In genomic region chr5:156326718-156327259, GRCh38 we compare ENCODE assay signal across 11 cellular contexts. TPM values are rescaled to one million over a fixed set of nuclear protein-coding genes. Genes with fewer than 3 reads are reported as not detected.
DNase-seq lines count a peak whose midpoint lies in the region; ATAC-seq, FAIRE-seq and TF ChIP-seq lines count a peak whose summit lies in the region.
"Had no signal": no experiment of that assay in that cellular context is flagged by ENCODE, and none has a peak within 500 bp of the region (broad histone marks: within the 10 kb centered on the region; RNA-seq: fewer than 3 reads in every experiment).

Gene SGCD (plus strand): TSS chr5:156327164.

- TF ChIP-seq CTCF in bronchial epithelial cell (IDR thresholded peaks at IDR 0.05; ENCODE audit: insufficient read depth, low read length, severe bottlenecking) = no peak

- FAIRE-seq in bronchial epithelial cell (lab: Jason Lieb, UNC) (no peak), RCC 7860 (lab: Jason Lieb, UNC) (no peak)
- FAIRE-seq: GM12878 had no signal

- ATAC-seq in HG03565 (IDR thresholded peaks at IDR 0.05; ENCODE audit: unreplicated experiment) = no peak
- ATAC-seq in activated naive CD4-positive, alpha-beta T cell treated with anti-CD3 and anti-CD28 coated beads, Interleukin-2, amount 50 U/mL, for 72 hours = no peak
- ATAC-seq: GM12878 had no signal

- DNase-seq in GM04504 (ENCODE audit: low read depth) = peak; percentile 92
- peak; percentile 1 for DNase-seq in bronchial epithelial cell (ENCODE audit: low read depth)
- DNase-seq in iPS-NIHi7 (ENCODE audit: extremely low spot score) = peak; percentile 12
- peak; percentile 69 for DNase-seq in skeletal muscle cell (ENCODE audit: low read depth)
- no peak for DNase-seq in MV-4-11 (lab: John Stamatoyannopoulos, UW)
- no peak for DNase-seq in RCC 7860 (ENCODE audit: low spot score)
- DNase-seq in activated naive CD4-positive, alpha-beta T cell treated with anti-CD3 and anti-CD28 coated beads, Interleukin-2, amount 50 U/mL, for 72 hours (ENCODE audit: low spot score in 2 of 2) = no peak
- DNase-seq: activated naive CD8-positive, alpha-beta T cell treated with anti-CD3 and anti-CD28 coated beads for 36 hours; NCI-H1092 treated with DMSO at 0.1 percent for 48 hours had no signal

- H3K27ac Mint-ChIP-seq in activated naive CD4-positive, alpha-beta T cell treated with anti-CD3 and anti-CD28 coated beads, Interleukin-2, amount 50 U/mL, for 72 hours = no peak within 1 kb of the TSS
- H3K27ac Mint-ChIP-seq: activated naive CD8-positive, alpha-beta T cell treated with anti-CD3 and anti-CD28 coated beads for 36 hours had no signal

- no peaks in the 10 kb centered on the region for H3K36me3 ChIP-seq in bronchial epithelial cell (ENCODE audit: control insufficient read depth, insufficient read depth, low read length)

- H3K36me3 Mint-ChIP-seq in activated naive CD4-positive, alpha-beta T cell treated with anti-CD3 and anti-CD28 coated beads, Interleukin-2, amount 50 U/mL, for 72 hours = no peaks in the 10 kb centered on the region
- H3K36me3 Mint-ChIP-seq: activated naive CD8-positive, alpha-beta T cell treated with anti-CD3 and anti-CD28 coated beads for 36 hours had no signal

- H3K4me3 ChIP-seq in bronchial epithelial cell (ENCODE audit: low read depth, low read length) = no peak within 1 kb of the TSS
- H3K4me3 ChIP-seq in skeletal muscle cell (ENCODE audit: low read depth, low read length) = peak within 1 kb of the TSS; percentile 65
- H3K4me3 ChIP-seq: GM12878 had no signal

- H3K9me3 Mint-ChIP-seq in activated naive CD4-positive, alpha-beta T cell treated with anti-CD3 and anti-CD28 coated beads, Interleukin-2, amount 50 U/mL, for 72 hours = no peaks in the 10 kb centered on the region
- H3K9me3 Mint-ChIP-seq: activated naive CD8-positive, alpha-beta T cell treated with anti-CD3 and anti-CD28 coated beads for 36 hours had no signal

- H3K27me3 ChIP-seq in bronchial epithelial cell (ENCODE audit: control insufficient read depth, insufficient read depth, low read length) = no peaks in the 10 kb centered on the region

RNA-seq across cellular contexts. Expression of gene SGCD, which starts in this region (rescaled TPM):
- total RNA-seq in bronchial epithelial cell = under 0.01 and 0.77 TPM in 2 replicates
- under 1 TPM in 1 of 2 donors, not detected in 1; 0.14 TPM for total RNA-seq in activated naive CD4-positive, alpha-beta T cell treated with anti-CD3 and anti-CD28 coated beads, Interleukin-2, amount 50 U/mL, for 72 hours
- total RNA-seq: activated naive CD8-positive, alpha-beta T cell treated with anti-CD3 and anti-CD28 coated beads for 36 hours; GM12878 had no signal

Comparison
In these comparisons a context has a peak if more than half of its experiments do, and no peak if none do; other contexts are left out.
1. Peak in DNase-seq in bronchial epithelial cell; RNA of the gene not detected or under 1 TPM.
2. DNase-seq: peak in GM04504 (single experiment), iPS-NIHi7 (single experiment) and skeletal muscle cell (single experiment); none in MV-4-11 (single experiment), RCC 7860 (single experiment) and activated naive CD4-positive, alpha-beta T cell treated with anti-CD3 and anti-CD28 coated beads, Interleukin-2, amount 50 U/mL, for 72 hours (0 of 2).